ENCODE assay signal across 12 cellular contexts in the genomic region with DNA sequence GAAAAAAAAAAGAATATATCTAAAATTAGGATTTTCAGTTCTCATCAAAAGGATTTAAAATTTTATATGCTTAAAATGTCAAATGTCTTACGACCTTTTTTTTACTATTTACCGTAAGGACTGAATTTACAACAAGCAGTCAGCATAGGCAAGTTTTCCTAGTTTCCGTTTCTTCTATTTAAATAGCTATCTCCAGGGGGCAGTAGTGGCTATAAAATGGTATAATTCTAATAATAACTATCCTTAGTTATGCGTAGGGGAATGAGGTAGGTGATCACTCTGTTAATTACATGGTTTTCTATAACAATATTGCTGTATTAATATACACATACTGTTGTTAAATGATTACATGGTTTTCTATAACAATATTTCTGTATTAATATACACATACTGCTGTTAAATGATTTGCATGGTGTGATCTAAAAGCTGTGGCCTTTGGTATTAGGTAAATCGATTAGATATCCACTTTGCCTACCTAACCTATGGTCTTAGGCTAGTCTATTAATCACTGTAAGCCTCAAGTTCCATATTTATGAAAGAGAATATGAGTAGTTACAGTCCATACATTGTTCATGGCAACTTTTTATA.
A peak's percentile ranks its signal among the peaks of the same experiment; 100 is the strongest.
DNase-seq lines count a peak whose midpoint lies in the region; ATAC-seq, FAIRE-seq and TF ChIP-seq lines count a peak whose summit lies in the region.
"Had no signal": no experiment of that assay in that cellular context is flagged by ENCODE, and none has a peak within 500 bp of the region (broad histone marks: within the 10 kb centered on the region; RNA-seq: fewer than 3 reads in every experiment).

No MANE protein-coding gene starts in this region.

- no peaks in the 10 kb centered on the region for H3K27me3 ChIP-seq in foreskin keratinocyte
- no peaks in the 10 kb centered on the region for H3K27me3 ChIP-seq in heart right ventricle
- H3K27me3 ChIP-seq: heart left ventricle, testis had no signal

- CTCF ChIA-PET in A549 (lab: Yijun Ruan, JAX), result interaction anchor here (0.7 to 1.0 kb wide), 2 partner anchors 10 to 24 kb away, joined by 4 read pairs; no protein-coding TSS in a partner anchor

- no peak overlapping the region for H3K27ac ChIP-seq in A549
- no peak overlapping the region for H3K27ac ChIP-seq in foreskin keratinocyte
- no peak overlapping the region for H3K27ac ChIP-seq in heart right ventricle
- H3K27ac ChIP-seq: heart left ventricle, testis had no signal

- peak; percentile 13 to 51; a peak in 2 of 5 replicates for TF ChIP-seq RAD21 in A549 (conservative IDR thresholded peaks at IDR 0.05 in 1 of 2, IDR thresholded peaks at IDR 0.05 in 1 of 2)

- WGBS in A549 (ENCODE audit: missing lambda C conversion rate), result 73% methylated on average over 5 of the region's 5 CpGs
- WGBS in heart right ventricle, 2 donors, result 76 to 79% methylated on average over 5 of the region's 5 CpGs

- TF ChIP-seq EP300 in A549 (IDR thresholded peaks at IDR 0.05), result no peak

- H3K4me3 ChIP-seq in A549 (no peak overlapping the region), GM12865 (ENCODE audit: low read depth, low read length) (no peak overlapping the region), heart right ventricle (no peak overlapping the region)
- H3K4me3 ChIP-seq: heart left ventricle, testis had no signal

- DNase-seq in A549 (ENCODE audit: low read depth in 1 of 2, low spot score in 1 of 2), result peak in 1 of 2 experiments; percentile 26
- DNase-seq in GM12865 (ENCODE audit: low read depth), result peak; percentile 1
- peak; percentile 52 for DNase-seq in NCI-H82 (lab: John Stamatoyannopoulos, UW)
- DNase-seq in foreskin keratinocyte, result no peak
- no peak for DNase-seq in NCI-H524 treated with DMSO at 0.1 percent for 48 hours (lab: John Stamatoyannopoulos, UW)
- DNase-seq in NCI-H1436 (lab: John Stamatoyannopoulos, UW), result no peak
- DNase-seq in heart right ventricle, result no peak
- DNase-seq: activated CD4-positive, alpha-beta memory T cell treated with anti-CD3 and anti-CD28 coated beads, Interleukin-2, amount 10 ng/mL, durations not matched to agents 7 days and 5 days; activated naive CD8-positive, alpha-beta T cell treated with anti-CD3 and anti-CD28 coated beads, Interleukin-2, amount 10 ng/mL, durations not matched to agents 7 days and 5 days; heart left ventricle; testis had no signal

- POLR2A ChIA-PET in A549 (lab: Yijun Ruan, JAX), result no interaction called here

- intact Hi-C loops in heart right ventricle (cut with DNase I), result no loop called here

- H3K4me1 ChIP-seq in A549 (no peaks in the 10 kb centered on the region), foreskin keratinocyte (no peaks in the 10 kb centered on the region), heart right ventricle (no peaks in the 10 kb centered on the region)
- H3K4me1 ChIP-seq: heart left ventricle, testis had no signal

- TF ChIP-seq POLR2A in A549 (IDR thresholded peaks at IDR 0.05; ENCODE audit: low read length), result no peak

- ATAC-seq in A549, result 0 out of 6 replicates have a peak, but pooled peaks of 1 of the 2 experiments have one; percentile 32
- no peak for ATAC-seq in foreskin keratinocyte
- no peak for ATAC-seq in HG03159 (IDR thresholded peaks at IDR 0.05; ENCODE audit: unreplicated experiment)
- no peak for ATAC-seq in heart right ventricle
- ATAC-seq: heart left ventricle had no signal

- H3K36me3 ChIP-seq in heart right ventricle, result no peaks in the 10 kb centered on the region
- H3K36me3 ChIP-seq: heart left ventricle had no signal

- H3K9me3 ChIP-seq in A549, result no peaks in the 10 kb centered on the region
- H3K9me3 ChIP-seq in heart right ventricle, result no peaks in the 10 kb centered on the region
- H3K9me3 ChIP-seq: heart left ventricle, testis had no signal

- TF ChIP-seq CTCF in A549 (IDR thresholded peaks at IDR 0.05) (peak; percentile 25; the same call in 1 of the 3 replicates), GM12865 (IDR thresholded peaks at IDR 0.05; ENCODE audit: insufficient read depth, low read depth, low read length, missing control alignments) (no peak), foreskin keratinocyte (conservative IDR thresholded peaks at IDR 0.05) (peak; percentile 53), heart right ventricle (IDR thresholded peaks at IDR 0.05) (peak in 2 of 9 donors; percentile 10 to 19)

- no peak overlapping the region for H3K4me2 ChIP-seq in A549

- peak; percentile 18 for FAIRE-seq in A549 (lab: Jason Lieb, UNC)

TF ChIP-seq in A549, 52 proteins besides CTCF, POLR2A, EP300 and RAD21:
- TF ChIP-seq EHF (CRISPR knock-in tag; IDR thresholded peaks at IDR 0.05), result no peak
- TF ChIP-seq, protein P1, sequence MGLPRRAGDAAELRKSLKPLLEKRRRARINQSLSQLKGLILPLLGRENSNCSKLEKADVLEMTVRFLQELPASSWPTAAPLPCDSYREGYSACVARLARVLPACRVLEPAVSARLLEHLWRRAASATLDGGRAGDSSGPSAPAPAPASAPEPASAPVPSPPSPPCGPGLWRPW (IDR thresholded peaks at IDR 0.05), result no peak
- no peak for TF ChIP-seq CEBPB (IDR thresholded peaks at IDR 0.05)
- TF ChIP-seq JUN (IDR thresholded peaks at IDR 0.05), result no peak
- no peak for TF ChIP-seq MAZ (IDR thresholded peaks at IDR 0.05; ENCODE audit: borderline replicate concordance, low read depth, low read length)
- TF ChIP-seq SMC3 (IDR thresholded peaks at IDR 0.05), result no peak
- no peak for TF ChIP-seq EHMT2 (IDR thresholded peaks at IDR 0.05; ENCODE audit: low read depth)
- no peak for TF ChIP-seq TFCP2L1 (CRISPR knock-in tag; IDR thresholded peaks at IDR 0.05)
- no peak for TF ChIP-seq RARB (CRISPR knock-in tag; IDR thresholded peaks at IDR 0.05)
- no peak for TF ChIP-seq ZSCAN20 (CRISPR knock-in tag; IDR thresholded peaks at IDR 0.05)
- TF ChIP-seq HOXB5 (CRISPR knock-in tag; IDR thresholded peaks at IDR 0.05), result no peak
- no peak for TF ChIP-seq FOXS1 (CRISPR knock-in tag; IDR thresholded peaks at IDR 0.05)
TF ChIP-seq in A549: peak in this region for 0.

Comparison
In these comparisons a context has a peak if more than half of its experiments do, and no peak if none do; other contexts are left out.
1. DNase-seq: peak in GM12865 (single experiment) and NCI-H82 (single experiment); none in foreskin keratinocyte (0 of 2), NCI-H524 treated with DMSO at 0.1 percent for 48 hours (single experiment), NCI-H1436 (single experiment) and heart right ventricle (0 of 2).